In genomic region chr7:875476-876076, GRCh38 we compare ENCODE assay signal across 8 cellular contexts. TPM values are rescaled to one million over a fixed set of nuclear protein-coding genes. Genes with fewer than 3 reads are reported as not detected.
DNase-seq lines count a peak whose midpoint lies in the region; ATAC-seq and TF ChIP-seq lines count a peak whose summit lies in the region.

No MANE protein-coding gene starts in this region.

- H4K20me1 ChIP-seq in GM23248 (ENCODE audit: insufficient read depth) = 0 out of 2 replicates have a peak, but pooled peaks cover 5% of the 10 kb centered on the region
- peaks cover 13% of the 10 kb centered on the region for H4K20me1 ChIP-seq in OCI-LY7 (ENCODE audit: insufficient read depth, low read length)

- TSS peak; percentile 92 for BruUV-seq in OCI-LY7 (replicated peaks; lab: Mats Ljungman, UMichigan)

- 67 to 69% methylated on average over 26 to 27 of the region's 27 CpGs for WGBS in GM23248 (ENCODE audit: low coverage in 1 of 2, low lambda C conversion rate in 2 of 2, missing lambda C conversion rate in 2 of 2), 2 experiments

- H3K9ac ChIP-seq in GM23248 (peak overlapping the region; percentile 72), skeletal muscle satellite cell (ENCODE audit: low read depth, low read length) (peak overlapping the region; percentile 77)

- POLR2A ChIA-PET in OCI-LY7 (lab: Charles Lee) = no interaction called here

- H3K27ac ChIP-seq in GM23248 (peak overlapping the region; percentile 56), OCI-LY7 (ENCODE audit: low read depth, low read length, poor library complexity, severe bottlenecking) (peak overlapping the region; percentile 77)

- in situ Hi-C loops in GM23248 (cut with MboI) = no loop called here

- H3K79me2 ChIP-seq in GM23248 (ENCODE audit: insufficient read depth) (peaks cover 35% of the 10 kb centered on the region), OCI-LY7 (ENCODE audit: insufficient read depth, low read depth, low read length) (peaks cover 38% of the 10 kb centered on the region)

- ATAC-seq in GM18502 (IDR thresholded peaks at IDR 0.05; ENCODE audit: poor library complexity, unreplicated experiment) (no peak), HG03354 (IDR thresholded peaks at IDR 0.05; ENCODE audit: poor library complexity, severe bottlenecking, unreplicated experiment) (no peak), GM19395 (IDR thresholded peaks at IDR 0.05; ENCODE audit: unreplicated experiment) (no peak), GM19452 (IDR thresholded peaks at IDR 0.05; ENCODE audit: unreplicated experiment) (no peak)

- peak overlapping the region; percentile 52 for H3K4me2 ChIP-seq in GM23248 (ENCODE audit: unreplicated experiment)
- peak overlapping the region; percentile 61 for H3K4me2 ChIP-seq in OCI-LY7 (ENCODE audit: low read length)
- peak overlapping the region; percentile 71 for H3K4me2 ChIP-seq in skeletal muscle satellite cell (ENCODE audit: low read length)

- peaks cover 20% of the 10 kb centered on the region; the same call in 1 of the 2 replicates for H3K36me3 ChIP-seq in GM23248 (ENCODE audit: low read depth)
- H3K36me3 ChIP-seq in OCI-LY7 (ENCODE audit: insufficient read depth, low read length) = peaks cover 54% of the 10 kb centered on the region
- H3K36me3 ChIP-seq in skeletal muscle satellite cell (ENCODE audit: insufficient read depth, low read length) = peaks cover 22% of the 10 kb centered on the region

- no peaks in the 10 kb centered on the region for H3K9me2 ChIP-seq in GM23248 (ENCODE audit: insufficient read depth)
- H3K9me2 ChIP-seq in OCI-LY7 (ENCODE audit: insufficient read depth, low read length) = no peaks in the 10 kb centered on the region

- no peaks in the 10 kb centered on the region for H3K9me3 ChIP-seq in GM23248 (ENCODE audit: low read depth)
- H3K9me3 ChIP-seq in OCI-LY7 (ENCODE audit: low read length) = no peaks in the 10 kb centered on the region
- no peaks in the 10 kb centered on the region for H3K9me3 ChIP-seq in skeletal muscle satellite cell (replicated peaks; ENCODE audit: low read length)

- H2AFZ ChIP-seq in GM23248 (peak overlapping the region; percentile 45; the same call in 1 of the 2 replicates), OCI-LY7 (ENCODE audit: low read length) (peak overlapping the region; percentile 42; the same call in 1 of the 2 replicates)

- CTCF ChIA-PET in OCI-LY7 (lab: Charles Lee; ENCODE audit: unreplicated experiment) = no interaction called here

- peaks cover 12% of the 10 kb centered on the region for H3F3A ChIP-seq in GM23248 (ENCODE audit: insufficient read depth)

- H3K4me1 ChIP-seq in GM23248 (ENCODE audit: insufficient read depth) = peaks cover 15% of the 10 kb centered on the region
- H3K4me1 ChIP-seq in OCI-LY7 (ENCODE audit: insufficient read depth, low read length, poor library complexity, severe bottlenecking) = peaks cover 38% of the 10 kb centered on the region
- peaks cover 27% of the 10 kb centered on the region for H3K4me1 ChIP-seq in skeletal muscle satellite cell (ENCODE audit: control insufficient read depth, insufficient read depth, low read length)

- H3K27me3 ChIP-seq in GM23248 (replicated peaks; ENCODE audit: insufficient read depth) = no peaks in the 10 kb centered on the region
- H3K27me3 ChIP-seq in skeletal muscle satellite cell (ENCODE audit: control insufficient read depth, insufficient read depth, low read length) = no peaks in the 10 kb centered on the region

- DNase-seq in GM23248 (no peak), OCI-LY7 (ENCODE audit: low spot score) (no peak), fibroblast of pulmonary artery (ENCODE audit: low read depth) (no peak)

- intact Hi-C loops in OCI-LY7 (cut with micrococcal nuclease; ENCODE audit: unreplicated experiment) = loop anchor here (1.0 kb wide), 3 partner anchors 26 to 148 kb away; partner anchors contain the start of gene PRKAR1B

- TF ChIP-seq CTCF in OCI-LY7 (conservative IDR thresholded peaks at IDR 0.05; ENCODE audit: low read length) (no peak), fibroblast of pulmonary artery (IDR thresholded peaks at IDR 0.05; ENCODE audit: low read length, missing control alignments) (no peak)

- H3K4me3 ChIP-seq in GM23248 (peak overlapping the region; percentile 56), OCI-LY7 (ENCODE audit: low read depth, low read length, poor library complexity, severe bottlenecking) (peak overlapping the region; percentile 50), fibroblast of pulmonary artery (replicated peaks; ENCODE audit: low read depth, low read length) (peak overlapping the region; percentile 37), skeletal muscle satellite cell (ENCODE audit: low read length) (peak overlapping the region; percentile 63)

RNA-seq across cellular contexts. Expression of gene GET4, which starts 0.8 kb away (rescaled TPM):
- 16.7 and 26.8 TPM in 2 replicates for total RNA-seq in GM23248 (2014; rRNA removed; shearing (Covaris generic))
- 25.3 and 26.3 TPM in 2 replicates for polyA plus RNA-seq in GM23248 (2016; fragmentation: Nextera tagmentation; extraction: Ambion mirVana)
- total RNA-seq in OCI-LY7 (2014; rRNA removed; shearing (Covaris generic)) = 46.3 and 54.4 TPM in 2 replicates
- total RNA-seq in OCI-LY7 (2022) = 51.1 and 54.5 TPM in 2 replicates
- 16.7 and 17.5 TPM in 2 replicates for total RNA-seq in skeletal muscle satellite cell (2012; rRNA removed)

RNA-seq across cellular contexts. Expression of gene SUN1, which starts 43.3 kb away (rescaled TPM):
- 104 and 110 TPM in 2 replicates for total RNA-seq in GM23248 (2014; rRNA removed; shearing (Covaris generic))
- 65.6 and 74.0 TPM in 2 replicates for polyA plus RNA-seq in GM23248 (2016; fragmentation: Nextera tagmentation; extraction: Ambion mirVana)
- 78.5 and 105 TPM in 2 replicates for total RNA-seq in OCI-LY7 (2014; rRNA removed; shearing (Covaris generic))
- 83.4 and 84.2 TPM in 2 replicates for total RNA-seq in OCI-LY7 (2022)
- total RNA-seq in skeletal muscle satellite cell (2012; rRNA removed) = 91.3 and 91.5 TPM in 2 replicates
